In genomic region chr17:77019955-77020379, GRCh38 we compare ENCODE assay signal across 21 cellular contexts.
DNase-seq lines count a peak whose midpoint lies in the region; ATAC-seq, FAIRE-seq and TF ChIP-seq lines count a peak whose summit lies in the region.
"Had no signal": no experiment of that assay in that cellular context is flagged by ENCODE, and none has a peak within 500 bp of the region (broad histone marks: within the 10 kb centered on the region; RNA-seq: fewer than 3 reads in every experiment).

No MANE protein-coding gene starts in this region.

- intact Hi-C loops in vagina (cut with DNase I): no loop called here

- POLR2A ChIA-PET in HEK293 (lab: Yijun Ruan, JAX): no interaction called here

- TF ChIP-seq CTCF in HEK293 (tag by site-specific recombination; IDR thresholded peaks at IDR 0.05) (no peak), vagina (IDR thresholded peaks at IDR 0.05) (no peak)

- TF ChIP-seq POLR2A in vagina (IDR thresholded peaks at IDR 0.05): no peak

- DNase-seq in T1000 (lab: John Stamatoyannopoulos, UW): peak; percentile 50
- peak; percentile 75 for DNase-seq in glomerular visceral epithelial cell (ENCODE audit: extremely low spot score)
- DNase-seq in urothelium cell line (ENCODE audit: low spot score): peak; percentile 62
- no peak for DNase-seq in vagina (ENCODE audit: extremely low spot score in 2 of 2)
- DNase-seq in kidney tubule cell (ENCODE audit: low spot score): no peak
- DNase-seq: activated CD4-positive, alpha-beta T cell treated with anti-CD3 and anti-CD28 coated beads, Interleukin-2, amount 50 U/mL, for 1 hour; activated CD8-positive, alpha-beta memory T cell treated with anti-CD3 and anti-CD28 coated beads, Interleukin-2, amount 50 U/mL, for 48 hours; activated effector memory CD4-positive, alpha-beta T cell treated with Interleukin-2 at 50 U/mL for 16 hours; CD8-positive, alpha-beta memory T cell; gastrocnemius medialis; HCEC 1CT; left colon; natural killer cell; NCI-H2171 treated with DMSO at 0.1 percent for 48 hours; pancreas; Right ventricle myocardium superior had no signal

- H3K27ac ChIP-seq in HEK293 (ENCODE audit: extremely low read depth, low read depth, low read length) (no peak overlapping the region), vagina (no peak overlapping the region)
- H3K27ac ChIP-seq: breast epithelium, gastrocnemius medialis, pancreas, thoracic aorta had no signal

- no peaks in the 10 kb centered on the region for H3K36me3 ChIP-seq in HEK293 (ENCODE audit: control insufficient read depth in 2 of 2, insufficient read depth in 1 of 2, low read length in 2 of 2)
- no peaks in the 10 kb centered on the region for H3K36me3 ChIP-seq in vagina
- H3K36me3 ChIP-seq: breast epithelium, gastrocnemius medialis, pancreas, thoracic aorta had no signal

- no peak overlapping the region for H3K4me3 ChIP-seq in HEK293 (ENCODE audit: low read depth, low read length)
- no peak overlapping the region for H3K4me3 ChIP-seq in vagina
- H3K4me3 ChIP-seq: breast epithelium, gastrocnemius medialis, pancreas, thoracic aorta had no signal

- ATAC-seq in HG03432 (IDR thresholded peaks at IDR 0.05; ENCODE audit: unreplicated experiment): no peak
- ATAC-seq: gastrocnemius medialis; left colon; natural killer cell; pancreas; stimulated activated effector memory CD8-positive, alpha-beta T cell treated with anti-CD3 and anti-CD28 coated beads, Interleukin-12 subunit alpha, Interleukin-12 subunit beta, amount 100 ng/mL, for 72 hours had no signal

- H3K27me3 ChIP-seq in vagina: no peaks in the 10 kb centered on the region
- H3K27me3 ChIP-seq: breast epithelium, pancreas had no signal

- CTCF ChIA-PET in HEK293 (lab: Yijun Ruan, JAX): interaction anchor here (2.9 kb wide), 1 partner anchor 37 kb away, joined by 17 read pairs; no protein-coding TSS in a partner anchor

- H3K9me3 ChIP-seq in HEK293 (ENCODE audit: control insufficient read depth, insufficient read depth, low read depth, low read length): no peaks in the 10 kb centered on the region
- no peaks in the 10 kb centered on the region for H3K9me3 ChIP-seq in vagina
- H3K9me3 ChIP-seq: gastrocnemius medialis, pancreas had no signal

- H3K4me1 ChIP-seq in HEK293 (ENCODE audit: control insufficient read depth, insufficient read depth, low read length): no peaks in the 10 kb centered on the region
- H3K4me1 ChIP-seq in vagina: no peaks in the 10 kb centered on the region
- H3K4me1 ChIP-seq: breast epithelium, gastrocnemius medialis, pancreas had no signal

- FAIRE-seq in urothelium cell line (lab: Jason Lieb, UNC): no peak
- FAIRE-seq: pancreas had no signal

TF ChIP-seq in HEK293, 187 proteins besides CTCF, POLR2A, EP300 and RAD21 (continues in another document):
- TF ChIP-seq SP2 (tag by site-specific recombination; IDR thresholded peaks at IDR 0.05) (no peak), KLF17 (tag by site-specific recombination; IDR thresholded peaks at IDR 0.05) (peak; percentile 61; the same call in 1 of the 2 replicates), GLIS1 (tag by site-specific recombination; IDR thresholded peaks at IDR 0.05) (peak; percentile 92), ZBTB8A (tag by site-specific recombination; IDR thresholded peaks at IDR 0.05) (0 out of 2 replicates have a peak, but pooled peaks have one; percentile 24), PATZ1 (tag by site-specific recombination; IDR thresholded peaks at IDR 0.05) (peak; percentile 51; the same call in 1 of the 2 replicates), ZIC2 (tag by site-specific recombination; IDR thresholded peaks at IDR 0.05) (peak; percentile 79), ZNF148 (tag by site-specific recombination; IDR thresholded peaks at IDR 0.05; ENCODE audit: borderline replicate concordance) (no peak), INSM2 (tag by site-specific recombination; IDR thresholded peaks at IDR 0.05) (peak; percentile 74), ZNF629 (tag by site-specific recombination; IDR thresholded peaks at IDR 0.05) (peak; percentile 89), GLIS2 (tag by site-specific recombination; IDR thresholded peaks at IDR 0.05) (peak; percentile 20; the same call in 1 of the 2 replicates), SCRT1 (tag by site-specific recombination; IDR thresholded peaks at IDR 0.05; ENCODE audit: borderline replicate concordance) (no peak), ZNF10 (tag by site-specific recombination; IDR thresholded peaks at IDR 0.05) (no peak), ZNF398 (tag by site-specific recombination; IDR thresholded peaks at IDR 0.05) (peak; percentile 37; the same call in 1 of the 2 replicates), YY1 (tag by site-specific recombination; IDR thresholded peaks at IDR 0.05) (no peak), ZNF174 (tag by site-specific recombination; IDR thresholded peaks at IDR 0.05) (no peak), SP7 (tag by site-specific recombination; IDR thresholded peaks at IDR 0.05) (peak; percentile 67), ZFP69B (tag by site-specific recombination; IDR thresholded peaks at IDR 0.05) (peak; percentile 78), ZNF600 (tag by site-specific recombination; IDR thresholded peaks at IDR 0.05) (peak; percentile 74), SCRT2 (tag by site-specific recombination; IDR thresholded peaks at IDR 0.05) (peak; percentile 73)

Comparison
In these comparisons a context has a peak if more than half of its experiments do, and no peak if none do; other contexts are left out.
1. DNase-seq: peak in T1000 (single experiment), glomerular visceral epithelial cell (single experiment) and urothelium cell line (single experiment); none in vagina (0 of 2) and kidney tubule cell (single experiment).